In the genomic region with DNA sequence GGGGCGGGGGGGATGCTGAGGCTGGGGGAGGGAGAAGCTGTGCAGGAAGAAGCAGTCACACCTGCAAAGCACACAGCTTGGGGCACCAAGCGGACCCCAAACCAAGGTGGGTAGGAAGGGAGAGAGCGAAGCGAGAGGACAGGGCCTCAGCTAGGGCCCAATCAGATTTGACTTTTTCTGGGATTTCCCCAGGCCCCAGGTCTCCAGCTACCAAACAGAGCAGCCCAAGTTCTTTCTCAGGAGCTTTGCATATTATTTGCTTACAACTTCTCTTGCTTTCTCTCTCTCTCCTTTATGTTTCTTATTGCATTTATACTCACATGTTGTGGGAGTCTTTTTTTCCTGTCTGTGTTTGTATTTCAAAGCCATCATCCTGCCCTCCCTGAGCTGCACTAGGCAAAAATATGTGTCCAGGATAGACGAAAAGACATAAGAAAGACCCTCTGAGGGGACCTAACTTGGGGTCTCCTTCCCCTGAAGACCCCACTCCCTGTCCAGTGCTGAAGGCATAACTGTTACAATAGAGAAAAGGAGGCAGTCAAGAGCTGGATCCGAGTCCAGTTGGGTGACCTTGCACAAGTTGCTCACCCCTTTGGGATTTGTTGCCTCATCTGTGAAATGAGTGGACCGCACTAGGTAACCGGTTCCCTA, we compare ENCODE assay signal across 10 cellular contexts. TPM values are rescaled to one million over a fixed set of nuclear protein-coding genes. Genes with fewer than 3 reads are reported as not detected.
A peak's percentile ranks its signal among the peaks of the same experiment; 100 is the strongest.
DNase-seq lines count a peak whose midpoint lies in the region; ATAC-seq and TF ChIP-seq lines count a peak whose summit lies in the region.
"Had no signal": no experiment of that assay in that cellular context is flagged by ENCODE, and none has a peak within 500 bp of the region (broad histone marks: within the 10 kb centered on the region; RNA-seq: fewer than 3 reads in every experiment).

No MANE protein-coding gene starts in this region.

- WGBS in right cardiac atrium = 90% methylated on average over 8 of the region's 8 CpGs

- H3K27ac ChIP-seq in right cardiac atrium (ENCODE audit: low read length) = no peak overlapping the region

- H3K4me1 ChIP-seq in right cardiac atrium (ENCODE audit: control insufficient read depth, insufficient read depth, low read length) = peaks cover 4% of the 10 kb centered on the region

- TF ChIP-seq POLR2A in GM18526 (IDR thresholded peaks at IDR 0.05; ENCODE audit: extremely low read depth, insufficient read length) = peak; percentile 9

- no peaks in the 10 kb centered on the region for H3K36me3 Mint-ChIP-seq in osteocyte (ENCODE audit: unreplicated experiment)

- H3K4me3 ChIP-seq in right cardiac atrium (ENCODE audit: low read length) = no peak overlapping the region
- H3K4me3 ChIP-seq: GM23338 had no signal

- DNase-seq in NCI-H526 (lab: John Stamatoyannopoulos, UW) (peak; percentile 51 to 66), mesenteric fat pad (ENCODE audit: low spot score) (peak; percentile 74), osteocyte (ENCODE audit: extremely low spot score, unreplicated experiment) (no peak), GM03348 (ENCODE audit: low spot score) (no peak), right cardiac atrium (no peak)
- no peak for DNase-seq in stimulated activated naive CD4-positive, alpha-beta T cell treated with Interleukin-2 at 50 U/mL for 16 hours (lab: John Stamatoyannopoulos, UW)
- DNase-seq: NCI-H69 had no signal

- H3K4me1 Mint-ChIP-seq in osteocyte (ENCODE audit: unreplicated experiment) = peaks cover 34% of the 10 kb centered on the region

- H3K27me3 ChIP-seq in right cardiac atrium (ENCODE audit: control insufficient read depth, insufficient read depth) = no peaks in the 10 kb centered on the region

- intact Hi-C loops in right cardiac atrium (cut with DNase I) = loop anchor here in 2 of 4 donors (10.0 kb wide), 1 partner anchor 179 kb away; no protein-coding TSS in a partner anchor

- H3K9me3 ChIP-seq in right cardiac atrium (ENCODE audit: control insufficient read depth, low read length) = no peaks in the 10 kb centered on the region

- ATAC-seq in GM21619 (IDR thresholded peaks at IDR 0.05; ENCODE audit: unreplicated experiment) = peak; percentile 37
- no peak for ATAC-seq in right cardiac atrium

- no peak overlapping the region for H3K4me3 Mint-ChIP-seq in osteocyte (ENCODE audit: unreplicated experiment)
- H3K4me3 Mint-ChIP-seq: GM23338 had no signal

- no peak for TF ChIP-seq CTCF in osteocyte (IDR thresholded peaks at IDR 0.05)

- peaks cover 3% of the 10 kb centered on the region for H3K9me3 Mint-ChIP-seq in osteocyte (ENCODE audit: unreplicated experiment)
- H3K9me3 Mint-ChIP-seq: GM23338 had no signal

- H3K27me3 Mint-ChIP-seq in osteocyte (ENCODE audit: unreplicated experiment) = no peaks in the 10 kb centered on the region

- no peak overlapping the region for H3K27ac Mint-ChIP-seq in osteocyte (ENCODE audit: unreplicated experiment)
- H3K27ac Mint-ChIP-seq: GM23338 had no signal

RNA-seq across cellular contexts. Expression of a gene that starts 50.6 kb away (rescaled TPM):
- total RNA-seq in mesenteric fat pad (26.1 TPM), osteocyte (28.9 and 31.7 TPM in 2 replicates), right cardiac atrium (10 to 100 TPM; 21.9 to 24.3 (median 22.8) TPM)
- 10.1 TPM for polyA plus RNA-seq in right cardiac atrium

Comparison
In these comparisons a context has a peak if more than half of its experiments do, and no peak if none do; other contexts are left out.
1. DNase-seq: peak in NCI-H526 (2 of 2) and mesenteric fat pad (single experiment); none in stimulated activated naive CD4-positive, alpha-beta T cell treated with Interleukin-2 at 50 U/mL for 16 hours (single experiment), osteocyte (single experiment), GM03348 (single experiment) and right cardiac atrium (0 of 3).